ENCODE assay signal across 17 cellular contexts in genomic region chr7:34078864-34079263, GRCh38.
DNase-seq lines count a peak whose midpoint lies in the region; ATAC-seq and TF ChIP-seq lines count a peak whose summit lies in the region.
"Had no signal": no experiment of that assay in that cellular context is flagged by ENCODE, and none has a peak within 500 bp of the region (broad histone marks: within the 10 kb centered on the region; RNA-seq: fewer than 3 reads in every experiment).

No MANE protein-coding gene starts in this region.

- CTCF ChIA-PET in IMR-90 (lab: Yijun Ruan, JAX): no interaction called here

- H2BK15ac ChIP-seq in IMR-90 (ENCODE audit: low read depth, low read length): no peak overlapping the region; the same call in 2 of the 3 replicates
- no peak overlapping the region for H2BK15ac ChIP-seq in mesenchymal stem cell (ENCODE audit: low read depth, poor library complexity, severe bottlenecking)

- H3K4ac ChIP-seq in IMR-90 (ENCODE audit: low read depth, low read length): no peak overlapping the region
- H3K4ac ChIP-seq in mesenchymal stem cell (ENCODE audit: low read depth in 1 of 2, low read length in 2 of 2): no peak overlapping the region

- BruUV-seq in IMR-90 (replicated peaks; lab: Mats Ljungman, UMichigan): no TSS peak

- H3K18ac ChIP-seq in IMR-90 (ENCODE audit: low read depth, low read length) (no peak overlapping the region), mesenchymal stem cell (ENCODE audit: low read depth in 1 of 2, low read length in 2 of 2) (peak overlapping the region in 1 of 2 experiments; percentile 30)

- H3K9ac ChIP-seq in IMR-90 (ENCODE audit: low read depth, low read length): no peak overlapping the region
- H3K9ac ChIP-seq in mesenchymal stem cell (ENCODE audit: low read length): no peak overlapping the region

- H3K27ac Mint-ChIP-seq in stimulated activated memory B cell treated with anti-CD40 and anti-IgM and Interleukin-4, amounts not matched to agents 10 μg/mL and 1 μg/mL and 100 μg/mL, for 72 hours: no peak overlapping the region
- H3K27ac Mint-ChIP-seq in immature natural killer cell: no peak overlapping the region
- H3K27ac Mint-ChIP-seq: CD4-positive, alpha-beta memory T cell; GM23338; H9 had no signal

- H3K9me1 ChIP-seq in IMR-90 (ENCODE audit: insufficient read depth, low read length): no peaks in the 10 kb centered on the region; the same call in 1 of the 2 replicates

- no peak overlapping the region for H3K4me2 ChIP-seq in IMR-90 (ENCODE audit: low read depth, low read length)
- no peak overlapping the region for H3K4me2 ChIP-seq in mesenchymal stem cell (ENCODE audit: low read length, poor library complexity, severe bottlenecking)
- H3K4me2 ChIP-seq: GM23338 had no signal

- H3K79me1 ChIP-seq in IMR-90 (ENCODE audit: low read depth in 1 of 2, low read length in 2 of 2) (no peaks in the 10 kb centered on the region), mesenchymal stem cell (replicated peaks; ENCODE audit: low read length, poor library complexity, severe bottlenecking) (no peaks in the 10 kb centered on the region)

- H3K4me3 ChIP-seq in IMR-90 (ENCODE audit: insufficient read depth, low read depth, low read length) (no peak overlapping the region), mesenchymal stem cell (ENCODE audit: insufficient read depth in 1 of 2, low read depth in 1 of 2, low read length in 2 of 2) (no peak overlapping the region)
- H3K4me3 ChIP-seq: GM12878, GM23338 had no signal

- POLR2A ChIA-PET in IMR-90 (lab: Charles Lee; ENCODE audit: unreplicated experiment): no interaction called here

- H3K36me3 ChIP-seq in IMR-90 (ENCODE audit: control insufficient read depth, insufficient read depth, low read length): peaks cover 7% of the 10 kb centered on the region
- peaks cover 0 to 50% of the 10 kb centered on the region in 2 experiments for H3K36me3 ChIP-seq in mesenchymal stem cell (ENCODE audit: control insufficient read depth in 1 of 2, insufficient read depth in 2 of 2, low read depth in 1 of 2, low read length in 2 of 2)

- no peak overlapping the region for H4K91ac ChIP-seq in IMR-90 (ENCODE audit: insufficient read depth, low read depth, low read length)
- no peak overlapping the region for H4K91ac ChIP-seq in mesenchymal stem cell (ENCODE audit: low read length)

- no peaks in the 10 kb centered on the region for H3K9me3 Mint-ChIP-seq in stimulated activated memory B cell treated with anti-CD40 and anti-IgM and Interleukin-4, amounts not matched to agents 10 μg/mL and 1 μg/mL and 100 μg/mL, for 72 hours
- peaks cover 0 to 3% (median 0%) of the 10 kb centered on the region in 6 donors for H3K9me3 Mint-ChIP-seq in immature natural killer cell
- H3K9me3 Mint-ChIP-seq: GM23338, H9 had no signal

- no peak overlapping the region for H3K4me3 Mint-ChIP-seq in stimulated activated memory B cell treated with anti-CD40 and anti-IgM and Interleukin-4, amounts not matched to agents 10 μg/mL and 1 μg/mL and 100 μg/mL, for 72 hours
- no peak overlapping the region for H3K4me3 Mint-ChIP-seq in immature natural killer cell
- H3K4me3 Mint-ChIP-seq: CD4-positive, alpha-beta memory T cell; GM23338; H9 had no signal

- H3K27ac ChIP-seq in IMR-90 (ENCODE audit: insufficient read depth, low read length): no peak overlapping the region
- H3K27ac ChIP-seq in mesenchymal stem cell (ENCODE audit: low read length, poor library complexity, severe bottlenecking): no peak overlapping the region

- no peak overlapping the region for H3K14ac ChIP-seq in IMR-90 (replicated peaks; ENCODE audit: low read depth, low read length)
- peak overlapping the region in 1 of 2 experiments; percentile 0 for H3K14ac ChIP-seq in mesenchymal stem cell (ENCODE audit: low read length in 2 of 2)

- no peak for DNase-seq in IMR-90
- no peak for DNase-seq in mesenchymal stem cell
- DNase-seq in EL: no peak
- DNase-seq in immature natural killer cell: no peak
- DNase-seq: C1 segment of cervical spinal cord; Calu3; CD4-positive, alpha-beta memory T cell; COR-L47; DMS53; DMS79 treated with DMSO at 0.1 percent for 48 hours; GDM1; H9 had no signal

- H3K27me3 ChIP-seq in IMR-90 (ENCODE audit: control insufficient read depth, insufficient read depth, low read length) (no peaks in the 10 kb centered on the region), mesenchymal stem cell (ENCODE audit: control insufficient read depth in 1 of 2, insufficient read depth in 1 of 2, low read length in 2 of 2) (no peaks in the 10 kb centered on the region)

- no peak overlapping the region for H2AFZ ChIP-seq in IMR-90 (replicated peaks; ENCODE audit: low read length, poor library complexity)
- no peak overlapping the region for H2AFZ ChIP-seq in mesenchymal stem cell (ENCODE audit: low read depth, low read length)
- H2AFZ ChIP-seq: GM23338 had no signal

- H2BK120ac ChIP-seq in IMR-90 (ENCODE audit: low read depth, low read length) (no peak overlapping the region), mesenchymal stem cell (ENCODE audit: low read depth, low read length) (no peak overlapping the region)

- H3K4me1 ChIP-seq in IMR-90 (ENCODE audit: control insufficient read depth, insufficient read depth, low read length): no peaks in the 10 kb centered on the region
- no peaks in the 10 kb centered on the region for H3K4me1 ChIP-seq in mesenchymal stem cell (ENCODE audit: control insufficient read depth, insufficient read depth, low read depth, low read length)

- H3K4me1 Mint-ChIP-seq in stimulated activated memory B cell treated with anti-CD40 and anti-IgM and Interleukin-4, amounts not matched to agents 10 μg/mL and 1 μg/mL and 100 μg/mL, for 72 hours: no peaks in the 10 kb centered on the region
- H3K4me1 Mint-ChIP-seq in immature natural killer cell: no peaks in the 10 kb centered on the region
- H3K4me1 Mint-ChIP-seq: CD4-positive, alpha-beta memory T cell had no signal

- no peak for TF ChIP-seq POLR2A in IMR-90 (IDR thresholded peaks at IDR 0.05; ENCODE audit: low read depth, low read length)

- H3K56ac ChIP-seq in IMR-90 (ENCODE audit: extremely low read depth, insufficient read depth, low read length): no peak overlapping the region

- H3K9me3 ChIP-seq in IMR-90 (ENCODE audit: control insufficient read depth, insufficient read depth, low read length) (no peaks in the 10 kb centered on the region), mesenchymal stem cell (ENCODE audit: control insufficient read depth, low read length) (no peaks in the 10 kb centered on the region)

- H3K23ac ChIP-seq in IMR-90 (ENCODE audit: low read depth, low read length): no peak overlapping the region
- H3K23ac ChIP-seq in mesenchymal stem cell (ENCODE audit: low read length in 2 of 2): no peak overlapping the region

- ATAC-seq in IMR-90 (ENCODE audit: low read depth) (no peak), esophagus mucosa (no peak)
- peak; percentile 27 for ATAC-seq in stimulated activated memory B cell treated with anti-CD40 and anti-IgM and Interleukin-4, amounts not matched to agents 10 μg/mL and 1 μg/mL and 100 μg/mL, for 72 hours
- ATAC-seq: GM12878, GM23338, HCT116 had no signal

- H2BK5ac ChIP-seq in IMR-90 (ENCODE audit: low read depth, low read length, poor library complexity, severe bottlenecking) (no peak overlapping the region), mesenchymal stem cell (ENCODE audit: low read depth, low read length, poor library complexity, severe bottlenecking) (no peak overlapping the region)

- dilution Hi-C loops in IMR-90 (cut with HindIII; ENCODE audit: low sequenced_read_pairs, unreplicated experiment): no loop called here

- no peak for TF ChIP-seq CTCF in IMR-90 (conservative IDR thresholded peaks at IDR 0.05; ENCODE audit: low read depth, low read length)

- 0 out of 4 replicates have a peak overlapping the region, but pooled peaks of 1 of the 2 experiments have one; percentile 32 for H4K8ac ChIP-seq in IMR-90 (ENCODE audit: low read depth in 2 of 2, low read length in 2 of 2)
- H4K8ac ChIP-seq in mesenchymal stem cell (ENCODE audit: low read length): peak overlapping the region; percentile 5

- H2AK9ac ChIP-seq in IMR-90 (replicated peaks; ENCODE audit: low read depth, low read length, poor library complexity): no peak overlapping the region

- no peak overlapping the region for H2BK20ac ChIP-seq in IMR-90 (ENCODE audit: low read depth, low read length)

- H4K5ac ChIP-seq in IMR-90 (ENCODE audit: low read depth, low read length): no peak overlapping the region

- H2BK12ac ChIP-seq in mesenchymal stem cell (ENCODE audit: low read length in 2 of 2): no peak overlapping the region

- no peak for TF ChIP-seq RAD21 in IMR-90 (IDR thresholded peaks at IDR 0.05; ENCODE audit: low read length)

- 96% methylated on average over 26 of the region's 30 CpGs; no CpG with 5 or more reads in 1 of the 2 experiments for WGBS in IMR-90 (ENCODE audit: extremely low coverage in 2 of 2, insufficient read length in 1 of 2), 2 experiments
- WGBS in mesenchymal stem cell: 97% methylated on average over 30 of the region's 30 CpGs

- intact Hi-C loops in IMR-90 (cut with micrococcal nuclease): loop anchor here (5.0 kb wide), 1 partner anchor 172 kb away; the partner anchor contains the start of gene BMPER

- no peaks in the 10 kb centered on the region for H3K36me3 Mint-ChIP-seq in stimulated activated memory B cell treated with anti-CD40 and anti-IgM and Interleukin-4, amounts not matched to agents 10 μg/mL and 1 μg/mL and 100 μg/mL, for 72 hours
- no peaks in the 10 kb centered on the region for H3K36me3 Mint-ChIP-seq in immature natural killer cell
- H3K36me3 Mint-ChIP-seq: CD4-positive, alpha-beta memory T cell had no signal

- H4K20me1 ChIP-seq in IMR-90 (ENCODE audit: insufficient read depth, low read length): no peaks in the 10 kb centered on the region

- H3K27me3 Mint-ChIP-seq in stimulated activated memory B cell treated with anti-CD40 and anti-IgM and Interleukin-4, amounts not matched to agents 10 μg/mL and 1 μg/mL and 100 μg/mL, for 72 hours: no peaks in the 10 kb centered on the region
- peaks cover 0 to 2% (median 0%) of the 10 kb centered on the region in 3 donors for H3K27me3 Mint-ChIP-seq in immature natural killer cell (ENCODE audit: low read depth in 3 of 3)

- H2AK5ac ChIP-seq in IMR-90 (ENCODE audit: low read depth, low read length): peak overlapping the region; percentile 47; the same call in 1 of the 2 replicates
- H2AK5ac ChIP-seq in mesenchymal stem cell (ENCODE audit: low read length, severe bottlenecking): no peak overlapping the region

- in situ Hi-C loops in IMR-90 (cut with MboI; ENCODE audit: low sequenced_read_pairs): no loop called here

TF ChIP-seq in IMR-90, 13 proteins besides CTCF, POLR2A, EP300 and RAD21 (continues in another document):
- TF ChIP-seq SMC3 (IDR thresholded peaks at IDR 0.05; ENCODE audit: low read depth, low read length): no peak
- no peak for TF ChIP-seq CHD1 (IDR thresholded peaks at IDR 0.05; ENCODE audit: low read depth, low read length)
- TF ChIP-seq RFX5 (IDR thresholded peaks at IDR 0.05; ENCODE audit: low read depth, low read length): no peak
- TF ChIP-seq CEBPB (IDR thresholded peaks at IDR 0.05; ENCODE audit: low read depth, low read length): no peak
- TF ChIP-seq MAZ (IDR thresholded peaks at IDR 0.05; ENCODE audit: borderline replicate concordance, low read depth, low read length): no peak
